In genomic region chr7:7044806-7045205, GRCh38 we compare ENCODE assay signal across 11 cellular contexts.
"Had no signal": no experiment of that assay in that cellular context is flagged by ENCODE, and none has a peak within 500 bp of the region (broad histone marks: within the 10 kb centered on the region; RNA-seq: fewer than 3 reads in every experiment).

No MANE protein-coding gene starts in this region.

- H3K9me3 ChIP-seq: HAP-1 had no signal

- H3K4me1 ChIP-seq: HAP-1 had no signal

- H3K4me2 ChIP-seq: GM23338 had no signal

- H3K9ac ChIP-seq: GM23248 had no signal

- H2AFZ ChIP-seq: GM23248, GM23338 had no signal

- DNase-seq: GM23248, GOT3, H7, H9, HCEC 1CT, HFFc6 had no signal

- H3K36me3 ChIP-seq: HAP-1 had no signal

- ATAC-seq: GM23338, HCT116 had no signal

- H3K4me3 ChIP-seq: GM23248, GM23338, HAP-1 had no signal

- H3K27ac ChIP-seq: GM23248 had no signal

- FAIRE-seq: H1, H54 had no signal
